Comparison of ENCODE assay signal across 1 cellular context in genomic region chr21:39788383-39788782, GRCh38.
TF ChIP-seq lines count a peak whose summit lies in the region.

No MANE protein-coding gene starts in this region.

TF ChIP-seq in K562, 482 proteins besides CTCF, POLR2A, EP300 and RAD21 (continued from another document):
- TF ChIP-seq DEAF1 (CRISPR knock-in tag; IDR thresholded peaks at IDR 0.05) (peak; percentile 83), ZNF217 (CRISPR knock-in tag; IDR thresholded peaks at IDR 0.05) (no peak), ZNF318 (IDR thresholded peaks at IDR 0.05; ENCODE audit: borderline replicate concordance in 1 of 2, low read depth in 1 of 2) (no peak), CAMTA2 (CRISPR knock-in tag; conservative IDR thresholded peaks at IDR 0.05) (no peak), SIN3A (IDR thresholded peaks at IDR 0.05; ENCODE audit: borderline replicate concordance in 2 of 2, control insufficient read depth in 1 of 2, low read depth in 2 of 2, low read length in 2 of 2) (no peak), EGR1 (conservative IDR thresholded peaks at IDR 0.05) (0 out of 2 replicates have a peak, but pooled peaks have one; percentile 10), SNAPC5 (CRISPR knock-in tag; IDR thresholded peaks at IDR 0.05) (no peak), ZNF184 (CRISPR knock-in tag; IDR thresholded peaks at IDR 0.05) (no peak), ESRRB (CRISPR knock-in tag; IDR thresholded peaks at IDR 0.05; ENCODE audit: borderline replicate concordance) (no peak), JUN (IDR thresholded peaks at IDR 0.05; ENCODE audit: borderline replicate concordance, low read depth, low read length) (no peak), JUN (CRISPR knock-in tag; IDR thresholded peaks at IDR 0.05; ENCODE audit: borderline replicate concordance) (no peak), TCF7 (IDR thresholded peaks at IDR 0.05; ENCODE audit: borderline replicate concordance) (no peak), MIER1 (IDR thresholded peaks at IDR 0.05; ENCODE audit: low read depth) (no peak), MCM7 (IDR thresholded peaks at IDR 0.05) (no peak), RCOR1 (IDR thresholded peaks at IDR 0.05; ENCODE audit: borderline replicate concordance in 1 of 2, low read depth in 2 of 2, low read length in 2 of 2) (peak in 1 of 2 experiments; percentile 60; a peak in 1 of 4 replicates), DMBX1 (CRISPR knock-in tag; IDR thresholded peaks at IDR 0.05; ENCODE audit: borderline replicate concordance) (no peak), CHD4 (IDR thresholded peaks at IDR 0.05; ENCODE audit: insufficient read depth, insufficient replicate concordance, low read depth, low read length, poor library complexity, severe bottlenecking) (no peak), RBM22 (IDR thresholded peaks at IDR 0.05; ENCODE audit: low read depth, low read length, poor library complexity, severe bottlenecking) (no peak), CXXC5 (CRISPR knock-in tag; IDR thresholded peaks at IDR 0.05) (0 out of 2 replicates have a peak, but pooled peaks have one; percentile 18), SIX5 (IDR thresholded peaks at IDR 0.05; ENCODE audit: borderline replicate concordance in 1 of 2, insufficient read depth in 1 of 2, low read depth in 1 of 2, low read length in 2 of 2) (no peak), HDAC2 (IDR thresholded peaks at IDR 0.05) (no peak), ZNF609 (CRISPR knock-in tag; IDR thresholded peaks at IDR 0.05; ENCODE audit: borderline replicate concordance) (no peak), MCM2 (IDR thresholded peaks at IDR 0.05; ENCODE audit: low read depth) (no peak), ZNF444 (CRISPR knock-in tag; IDR thresholded peaks at IDR 0.05) (no peak), NUFIP1 (IDR thresholded peaks at IDR 0.05; ENCODE audit: partially characterized antibody) (no peak), TEAD1 (CRISPR knock-in tag; IDR thresholded peaks at IDR 0.05) (0 out of 4 replicates have a peak, but pooled peaks of 1 of the 2 experiments have one; percentile 5), LEF1 (IDR thresholded peaks at IDR 0.05) (no peak), ZNF445 (CRISPR knock-in tag; IDR thresholded peaks at IDR 0.05; ENCODE audit: low read depth) (no peak), PCBP2 (IDR thresholded peaks at IDR 0.05; ENCODE audit: low read depth, low read length, poor library complexity, severe bottlenecking) (no peak), HDAC1 (IDR thresholded peaks at IDR 0.05) (no peak), CBFA2T3 (IDR thresholded peaks at IDR 0.05) (no peak), PBX2 (CRISPR knock-in tag; IDR thresholded peaks at IDR 0.05; ENCODE audit: low read depth) (no peak), PBX2 (tag; conservative IDR thresholded peaks at IDR 0.05; ENCODE audit: low read depth) (no peak), KLF16 (IDR thresholded peaks at IDR 0.05) (peak; percentile 67), CTBP1 (IDR thresholded peaks at IDR 0.05; ENCODE audit: borderline replicate concordance) (peak; percentile 38; the same call in 1 of the 2 replicates), ZNF174 (CRISPR knock-in tag; IDR thresholded peaks at IDR 0.05) (no peak), CCAR2 (IDR thresholded peaks at IDR 0.05; ENCODE audit: low read depth, low read length) (no peak), TAF7 (tag; IDR thresholded peaks at IDR 0.05) (no peak), ETV1 (tag; conservative IDR thresholded peaks at IDR 0.05; ENCODE audit: low read depth) (peak; percentile 58; the same call in 1 of the 2 replicates), ZFP91 (CRISPR knock-in tag; IDR thresholded peaks at IDR 0.05) (no peak), CSDE1 (IDR thresholded peaks at IDR 0.05) (no peak), HNRNPLL (IDR thresholded peaks at IDR 0.05; ENCODE audit: low read depth, low read length, poor library complexity, severe bottlenecking) (no peak)
